31 cellular contexts compared by ENCODE assay signal in genomic region chr3:150433347-150433746, GRCh38.
"Had no signal": no experiment of that assay in that cellular context is flagged by ENCODE, and none has a peak within 500 bp of the region (broad histone marks: within the 10 kb centered on the region; RNA-seq: fewer than 3 reads in every experiment).

No MANE protein-coding gene starts in this region.

- H3K27me3 ChIP-seq: ascending aorta, breast epithelium, cardiac muscle cell, colonic mucosa, esophagus muscularis mucosa, gastroesophageal sphincter, heart right ventricle had no signal

- H3K27ac ChIP-seq: ascending aorta, breast epithelium, cardiac muscle cell, colonic mucosa, esophagus muscularis mucosa, gastroesophageal sphincter, heart right ventricle, WERI-Rb-1 had no signal

- DNase-seq: activated CD4-positive, alpha-beta memory T cell treated with anti-CD3 and anti-CD28 coated beads for 36 hours; activated CD4-positive, alpha-beta T cell treated with anti-CD3 and anti-CD28 coated beads for 36 hours; activated CD4-positive, alpha-beta T cell treated with anti-CD3 and anti-CD28 coated beads, Interleukin-2, amount 10 ng/mL, durations not matched to agents 24 days and 14 days; activated CD4-positive, CD25-positive, alpha-beta regulatory T cell; activated CD4-positive, CD25-positive, alpha-beta regulatory T cell treated with anti-CD3 and anti-CD28 coated beads, Interleukin-2, amount 50 U/mL, for 72 hours; activated CD8-positive, alpha-beta memory T cell treated with anti-CD3 and anti-CD28 coated beads, Interleukin-2, amount 10 ng/mL, durations not matched to agents 7 days and 5 days; activated CD8-positive, alpha-beta memory T cell treated with anti-CD3 and anti-CD28 coated beads, Interleukin-2, amount 50 U/mL, for 4 hours; activated CD8-positive, alpha-beta T cell treated with anti-CD3 and anti-CD28 coated beads, Interleukin-2, amount 10 ng/mL, durations not matched to agents 7 days and 5 days; activated gamma-delta T cell; activated naive CD4-positive, alpha-beta T cell; activated naive CD4-positive, alpha-beta T cell treated with anti-CD3 and anti-CD28 coated beads, Interleukin-2, amount 10 ng/mL, durations not matched to agents 7 days and 5 days; activated naive CD8-positive, alpha-beta T cell treated with anti-CD3 and anti-CD28 coated beads, Interleukin-2, amount 10 ng/mL, durations not matched to agents 7 days and 5 days; activated T-cell treated with anti-CD3 and anti-CD28 coated beads, Interleukin-2, amount 50 U/mL, for 1 hour; activated T-cell treated with anti-CD3 and anti-CD28 coated beads, Interleukin-2, amount 50 U/mL, for 48 hours; central memory CD4-positive, alpha-beta T cell; cerebellar nuclear complex; colonic mucosa; effector memory CD4-positive, alpha-beta T cell; endodermal cell; foreskin melanocyte; heart right ventricle; T-helper 1 cell; T-helper 17 cell; T1000; WERI-Rb-1 had no signal

- H3K9me3 ChIP-seq: ascending aorta, breast epithelium, colonic mucosa, esophagus muscularis mucosa, gastroesophageal sphincter, heart right ventricle had no signal

- H3K4me3 ChIP-seq: ascending aorta, breast epithelium, cardiac muscle cell, colonic mucosa, esophagus muscularis mucosa, gastroesophageal sphincter, heart right ventricle had no signal

- H3K4me1 ChIP-seq: breast epithelium, colonic mucosa had no signal

- H3K36me3 ChIP-seq: ascending aorta, breast epithelium, cardiac muscle cell, colonic mucosa, esophagus muscularis mucosa, gastroesophageal sphincter, heart right ventricle had no signal

- ATAC-seq: activated CD4-positive, alpha-beta T cell treated with anti-CD3 and anti-CD28 coated beads for 36 hours; activated CD8-positive, alpha-beta memory T cell treated with anti-CD3 and anti-CD28 coated beads, Interleukin-2, amount 10 ng/mL, durations not matched to agents 7 days and 5 days; activated CD8-positive, alpha-beta T cell treated with anti-CD3 and anti-CD28 coated beads, Interleukin-2, amount 10 ng/mL, durations not matched to agents 7 days and 5 days; activated naive CD4-positive, alpha-beta T cell treated with anti-CD3 and anti-CD28 coated beads, Interleukin-2, amount 50 U/mL, for 72 hours; gastroesophageal sphincter; T-helper 17 cell had no signal
